Comparison of ENCODE assay signal across 8 cellular contexts in genomic region chr10:72244573-72245038, GRCh38. TPM values are rescaled to one million over a fixed set of nuclear protein-coding genes. Genes with fewer than 3 reads are reported as not detected.
DNase-seq lines count a peak whose midpoint lies in the region; ATAC-seq, FAIRE-seq and TF ChIP-seq lines count a peak whose summit lies in the region.

No MANE protein-coding gene starts in this region.

- no peaks in the 10 kb centered on the region for H3K79me2 ChIP-seq in H1 (ENCODE audit: control insufficient read depth in 1 of 2, insufficient read depth in 2 of 2, low read length in 2 of 2)

- ATAC-seq in Panc1 = peak; percentile 39
- ATAC-seq in pancreas = peak in 1 of 4 donors; percentile 1
- no peak for ATAC-seq in HG02571 (IDR thresholded peaks at IDR 0.05; ENCODE audit: unreplicated experiment)
- ATAC-seq in left colon = no peak

- POLR2A ChIA-PET in Panc1 (lab: Charles Lee) = no interaction called here
- POLR2A ChIA-PET in H1 (lab: Charles Lee; ENCODE audit: partially characterized antibody) = interaction anchor here (1.6 to 24.2 kb wide), 2 partner anchors 16 to 32 kb away, joined by 4 to 673 read pairs; partner anchors contain the start of gene DDIT4

- H4K5ac ChIP-seq in H1 (ENCODE audit: insufficient read length, low read depth, low read length) = no peak overlapping the region

- H2AFZ ChIP-seq in H1 (ENCODE audit: low read length) = no peak overlapping the region

- H3K4me2 ChIP-seq in BLaER1 (peak overlapping the region; percentile 96), H1 (ENCODE audit: insufficient read depth in 1 of 2, low read depth in 2 of 2, low read length in 2 of 2) (no peak overlapping the region)

- no peak for TF ChIP-seq RAD21 in H1 (IDR thresholded peaks at IDR 0.05 in 1 of 2, conservative IDR thresholded peaks at IDR 0.05 in 1 of 2; ENCODE audit: low read depth in 2 of 2, low read length in 2 of 2)

- H3K4me3 ChIP-seq in BLaER1 (no peak overlapping the region), Panc1 (ENCODE audit: low read depth in 2 of 2, low read length in 2 of 2) (no peak overlapping the region), H1 (ENCODE audit: extremely low read depth in 1 of 4, insufficient read depth in 2 of 4, low read depth in 3 of 4, low read length in 4 of 4) (no peak overlapping the region), pancreas (no peak overlapping the region)

- H3K4ac ChIP-seq in H1 (replicated peaks; ENCODE audit: insufficient read length, low read depth, low read length) = no peak overlapping the region

- 0 out of 2 replicates have a peak overlapping the region, but pooled peaks have one; percentile 3 for H2BK20ac ChIP-seq in H1 (ENCODE audit: low read length)

- H2BK12ac ChIP-seq in H1 (ENCODE audit: low read depth, low read length) = no peak overlapping the region

- no TSS peak for BruUV-seq in Panc1 (replicated peaks; lab: Mats Ljungman, UMichigan)

- H3K27ac ChIP-seq in BLaER1 (peak overlapping the region; percentile 4; the same call in 1 of the 2 replicates), Panc1 (ENCODE audit: low read length) (peak overlapping the region; percentile 83), H1 (ENCODE audit: low read depth, low read length) (no peak overlapping the region), pancreas (peak overlapping the region; percentile 24 to 64 (median 43))

- H3K36me3 ChIP-seq in BLaER1 (no peaks in the 10 kb centered on the region), Panc1 (ENCODE audit: control insufficient read depth, insufficient read depth, low read length) (no peaks in the 10 kb centered on the region), H1 (ENCODE audit: control insufficient read depth in 2 of 4, insufficient read depth in 4 of 4, low read length in 3 of 4) (no peaks in the 10 kb centered on the region), pancreas (no peaks in the 10 kb centered on the region)

- TF ChIP-seq POLR2A in H1 (IDR thresholded peaks at IDR 0.05; ENCODE audit: control extremely low read depth in 1 of 2, low read depth in 2 of 2, low read length in 2 of 2) = no peak

- H3K9me3 ChIP-seq in BLaER1 = no peaks in the 10 kb centered on the region
- no peaks in the 10 kb centered on the region for H3K9me3 ChIP-seq in Panc1 (ENCODE audit: control insufficient read depth, insufficient read depth, low read depth, low read length)
- H3K9me3 ChIP-seq in H1 (ENCODE audit: insufficient read depth in 2 of 2, low read depth in 1 of 2, low read length in 1 of 2) = no peaks in the 10 kb centered on the region
- H3K9me3 ChIP-seq in pancreas = no peaks in the 10 kb centered on the region

- no peak overlapping the region for H4K8ac ChIP-seq in H1 (ENCODE audit: extremely low read depth, insufficient read depth, low read length)

- no peak overlapping the region for H3K56ac ChIP-seq in H1 (replicated peaks; ENCODE audit: insufficient read length, low read depth, low read length)

- intact Hi-C loops in Panc1 (cut with micrococcal nuclease; ENCODE audit: unreplicated experiment) = no loop called here
- intact Hi-C loops in pancreas (cut with DNase I) = no loop called here
- intact Hi-C loops in left colon (cut with DNase I, micrococcal nuclease) = no loop called here

- no peak overlapping the region for H4K91ac ChIP-seq in H1 (replicated peaks; ENCODE audit: insufficient read length, low read length)

- H3K79me1 ChIP-seq in H1 (ENCODE audit: low read depth, low read length) = no peaks in the 10 kb centered on the region

- H3K4me1 ChIP-seq in BLaER1 (peaks cover 76% of the 10 kb centered on the region), Panc1 (ENCODE audit: control insufficient read depth, insufficient read depth, low read length) (peaks cover 31% of the 10 kb centered on the region), H1 (replicated peaks in 1 of 4; ENCODE audit: control insufficient read depth in 3 of 4, insufficient read depth in 4 of 4, low read length in 3 of 4) (peaks cover 8 to 14% (median 12%) of the 10 kb centered on the region in 4 experiments), pancreas (peaks cover 40 to 56% (median 51%) of the 10 kb centered on the region in 3 donors)

- CTCF ChIA-PET in Panc1 (lab: Charles Lee) (interaction anchor here (0.5 kb wide), 1 partner anchor 154 kb away, joined by 7 read pairs; no protein-coding TSS in a partner anchor), H1 (lab: Charles Lee; ENCODE audit: partially characterized antibody) (interaction anchor here (2.2 to 2.3 kb wide), 2 partner anchors 29 to 31 kb away, joined by 8 to 9 read pairs; partner anchors contain the start of gene DDIT4)

- H2AK5ac ChIP-seq in H1 (ENCODE audit: low read depth, low read length) = no peak overlapping the region

- H3K23me2 ChIP-seq in H1 (ENCODE audit: low read depth, low read length) = no peaks in the 10 kb centered on the region

- in situ Hi-C loops in Panc1 (cut with HindIII; ENCODE audit: low pct_unique_long_range_greater_than_20kb, low sequenced_read_pairs) = no loop called here

- H3K23ac ChIP-seq in H1 (ENCODE audit: insufficient read length) = no peak overlapping the region

- no peak overlapping the region for H2BK120ac ChIP-seq in H1 (replicated peaks; ENCODE audit: low read depth, low read length)

- no peaks in the 10 kb centered on the region for H3K27me3 ChIP-seq in BLaER1
- no peaks in the 10 kb centered on the region for H3K27me3 ChIP-seq in Panc1 (ENCODE audit: control insufficient read depth, insufficient read depth, low read length)
- H3K27me3 ChIP-seq in H1 (replicated peaks in 1 of 4; ENCODE audit: control insufficient read depth in 3 of 4, extremely low read depth in 1 of 4, insufficient read depth in 3 of 4, low read length in 3 of 4) = no peaks in the 10 kb centered on the region; a peak in 1 of 7 replicates
- H3K27me3 ChIP-seq in pancreas = no peaks in the 10 kb centered on the region

- TF ChIP-seq CTCF in Panc1 (IDR thresholded peaks at IDR 0.05) = no peak
- no peak for TF ChIP-seq CTCF in H1 (IDR thresholded peaks at IDR 0.05; ENCODE audit: control extremely low read depth in 1 of 3, insufficient read depth in 1 of 3, low read depth in 1 of 3, low read length in 3 of 3)
- no peak for TF ChIP-seq CTCF in pancreas (IDR thresholded peaks at IDR 0.05)

- no peak overlapping the region for H3K18ac ChIP-seq in H1 (ENCODE audit: extremely low read depth, low read length)

- H3K9ac ChIP-seq in BLaER1 (no peak overlapping the region), H1 (replicated peaks in 1 of 4; ENCODE audit: extremely low read depth in 1 of 4, low read depth in 3 of 4, low read length in 3 of 4) (no peak overlapping the region)

- H2BK5ac ChIP-seq in H1 (ENCODE audit: low read depth, low read length) = no peak overlapping the region

- H4K20me1 ChIP-seq in BLaER1 (no peaks in the 10 kb centered on the region), H1 (replicated peaks in 1 of 2; ENCODE audit: control insufficient read depth in 1 of 2, insufficient read depth in 2 of 2, low read length in 2 of 2) (no peaks in the 10 kb centered on the region)

- no peak for TF ChIP-seq EP300 in H1 (IDR thresholded peaks at IDR 0.05; ENCODE audit: borderline replicate concordance in 1 of 2, low read depth in 2 of 2, low read length in 2 of 2)

- FAIRE-seq in H1 (lab: Jason Lieb, UNC) (no peak), pancreas (lab: Jason Lieb, UNC) (no peak)

- 90% methylated on average over 5 of the region's 5 CpGs; no CpG with 5 or more reads in 1 of the 2 experiments for WGBS in H1 (ENCODE audit: extremely low coverage in 1 of 2, insufficient coverage in 1 of 2, insufficient read length in 1 of 2, insufficient replicate concordance in 2 of 2, low coverage in 1 of 2, low lambda C conversion rate in 2 of 2, missing lambda C conversion rate in 1 of 2), 2 experiments
- WGBS in pancreas, 2 donors = 43 to 53% methylated on average over 5 of the region's 5 CpGs

- H2BK15ac ChIP-seq in H1 (ENCODE audit: low read length) = no peak overlapping the region

- no peak overlapping the region for H3K14ac ChIP-seq in H1 (ENCODE audit: insufficient read length)

- DNase-seq in Panc1 (ENCODE audit: low read depth, low spot score) = no peak
- no peak for DNase-seq in H1 (ENCODE audit: low read depth in 1 of 2, low spot score in 2 of 2)
- DNase-seq in pancreas = no peak
- DNase-seq in cortex of kidney (lab: John Stamatoyannopoulos, UW) = no peak
- DNase-seq in left colon = no peak
- DNase-seq in NCI-H1105 (lab: John Stamatoyannopoulos, UW) = no peak

RNA-seq across cellular contexts. Expression of gene ASCC1, which starts 28.5 kb away (rescaled TPM):
- 114 TPM for total RNA-seq in Panc1 (2021; ENCODE audit: unreplicated experiment)
- 72.9 TPM for polyA plus RNA-seq in Panc1 (2012; ENCODE audit: insufficient read length)
- total RNA-seq in H1 (2021; fragmentation: NEBNext Ultra II Directional; extraction: Animal tissue kit (Norgen Biotek cat#: 25700)) = 30.2 and 35.8 TPM in 2 replicates
- 13.7 and 25.6 TPM in 2 replicates for polyA plus RNA-seq in H1 (2011; rRNA removed)
- 21.2 TPM for polyA plus RNA-seq in H1 (2011; cell fraction: cytosol; rRNA removed)
- polyA plus RNA-seq in H1 (2011; cell fraction: nucleus; rRNA removed) = 8.3 TPM
- 27.9 to 42.2 TPM (median 30.6 TPM) in 4 replicates for polyA plus RNA-seq in H1 (2012, experiment 1 of 2)
- polyA plus RNA-seq in H1 (2012, experiment 2 of 2) = 4.2 TPM
- 31.2 TPM for polyA plus RNA-seq in H1 (2013, experiment 1 of 2)
- 32.0 TPM for polyA plus RNA-seq in H1 (2013, experiment 2 of 2)
- 28.0 and 35.9 TPM in 2 replicates for polyA minus RNA-seq in H1 (2011; rRNA and poly(A)+ RNA removed)
- polyA minus RNA-seq in H1 (2011; cell fraction: cytosol; rRNA and poly(A)+ RNA removed) = 22.5 TPM
- 27.0 TPM for polyA minus RNA-seq in H1 (2011; cell fraction: nucleus; rRNA and poly(A)+ RNA removed)
- total RNA-seq in pancreas = 10 to 100 TPM; 11.7 to 26.0 (median 16.9) TPM
- 10 to 100 TPM in 1 of 2 donors, 1 to 10 TPM in 1; 5.4 to 10.5 TPM for polyA plus RNA-seq in pancreas
- total RNA-seq in left colon = 10 to 100 TPM; 17.7 to 17.9 TPM

RNA-seq across cellular contexts. Expression of gene ANAPC16, which starts 28.8 kb away (rescaled TPM):
- total RNA-seq in Panc1 (2021; ENCODE audit: unreplicated experiment) = 110 TPM
- polyA plus RNA-seq in Panc1 (2012; ENCODE audit: insufficient read length) = 77.2 TPM
- total RNA-seq in H1 (2021; fragmentation: NEBNext Ultra II Directional; extraction: Animal tissue kit (Norgen Biotek cat#: 25700)) = 56.2 and 57.4 TPM in 2 replicates
- 33.6 and 53.1 TPM in 2 replicates for polyA plus RNA-seq in H1 (2011; rRNA removed)
- 68.5 TPM for polyA plus RNA-seq in H1 (2011; cell fraction: cytosol; rRNA removed)
- 24.3 TPM for polyA plus RNA-seq in H1 (2011; cell fraction: nucleus; rRNA removed)
- 51.6 to 58.4 TPM (median 55.8 TPM) in 4 replicates for polyA plus RNA-seq in H1 (2012, experiment 1 of 2)
- polyA plus RNA-seq in H1 (2012, experiment 2 of 2) = 12.7 TPM
- 43.7 TPM for polyA plus RNA-seq in H1 (2013, experiment 1 of 2)
- 47.2 TPM for polyA plus RNA-seq in H1 (2013, experiment 2 of 2)
- 18.3 and 23.7 TPM in 2 replicates for polyA minus RNA-seq in H1 (2011; rRNA and poly(A)+ RNA removed)
- polyA minus RNA-seq in H1 (2011; cell fraction: cytosol; rRNA and poly(A)+ RNA removed) = 13.5 TPM
- polyA minus RNA-seq in H1 (2011; cell fraction: nucleus; rRNA and poly(A)+ RNA removed) = 11.6 TPM
- total RNA-seq in pancreas = 10 to 100 TPM; 52.4 to 92.6 (median 68.0) TPM
- 100 to 1,000 TPM in 1 of 2 donors, 10 to 100 TPM in 1; 92.0 to 153 TPM for polyA plus RNA-seq in pancreas
- 10 to 100 TPM; 75.6 to 83.8 TPM for total RNA-seq in left colon

RNA-seq across cellular contexts. Expression of gene DDIT4, which starts 29.1 kb away (rescaled TPM):
- total RNA-seq in Panc1 (2021; ENCODE audit: unreplicated experiment) (157 TPM), pancreas (1,000 to 10,000 TPM in 1 of 6 donors, 100 to 1,000 TPM in 3, 10 to 100 TPM in 2; 61.6 to 1,144 (median 191) TPM), left colon (100 to 1,000 TPM in 1 of 2 donors, 10 to 100 TPM in 1; 60.1 to 210 TPM)
- polyA plus RNA-seq in Panc1 (2012; ENCODE audit: insufficient read length) = 344 TPM
- total RNA-seq in H1 (2021; fragmentation: NEBNext Ultra II Directional; extraction: Animal tissue kit (Norgen Biotek cat#: 25700)) = 42.1 and 47.4 TPM in 2 replicates
- polyA plus RNA-seq in H1 (2011; rRNA removed) (108 and 187 TPM in 2 replicates), pancreas (100 to 1,000 TPM; 228 to 795 TPM)
- polyA plus RNA-seq in H1 (2011; cell fraction: cytosol; rRNA removed) = 146 TPM
- polyA plus RNA-seq in H1 (2011; cell fraction: nucleus; rRNA removed) = 143 TPM
- 55.0 to 142 TPM (median 113 TPM) in 4 replicates for polyA plus RNA-seq in H1 (2012, experiment 1 of 2)
- 62.5 TPM for polyA plus RNA-seq in H1 (2012, experiment 2 of 2)
- polyA plus RNA-seq in H1 (2013, experiment 1 of 2) = 18.5 TPM
- polyA plus RNA-seq in H1 (2013, experiment 2 of 2) = 19.9 TPM
- polyA minus RNA-seq in H1 (2011; rRNA and poly(A)+ RNA removed) = 63.3 and 82.3 TPM in 2 replicates
- polyA minus RNA-seq in H1 (2011; cell fraction: cytosol; rRNA and poly(A)+ RNA removed) = 113 TPM
- 186 TPM for polyA minus RNA-seq in H1 (2011; cell fraction: nucleus; rRNA and poly(A)+ RNA removed)
